Comparison of ENCODE assay signal across 8 cellular contexts in the genomic region with DNA sequence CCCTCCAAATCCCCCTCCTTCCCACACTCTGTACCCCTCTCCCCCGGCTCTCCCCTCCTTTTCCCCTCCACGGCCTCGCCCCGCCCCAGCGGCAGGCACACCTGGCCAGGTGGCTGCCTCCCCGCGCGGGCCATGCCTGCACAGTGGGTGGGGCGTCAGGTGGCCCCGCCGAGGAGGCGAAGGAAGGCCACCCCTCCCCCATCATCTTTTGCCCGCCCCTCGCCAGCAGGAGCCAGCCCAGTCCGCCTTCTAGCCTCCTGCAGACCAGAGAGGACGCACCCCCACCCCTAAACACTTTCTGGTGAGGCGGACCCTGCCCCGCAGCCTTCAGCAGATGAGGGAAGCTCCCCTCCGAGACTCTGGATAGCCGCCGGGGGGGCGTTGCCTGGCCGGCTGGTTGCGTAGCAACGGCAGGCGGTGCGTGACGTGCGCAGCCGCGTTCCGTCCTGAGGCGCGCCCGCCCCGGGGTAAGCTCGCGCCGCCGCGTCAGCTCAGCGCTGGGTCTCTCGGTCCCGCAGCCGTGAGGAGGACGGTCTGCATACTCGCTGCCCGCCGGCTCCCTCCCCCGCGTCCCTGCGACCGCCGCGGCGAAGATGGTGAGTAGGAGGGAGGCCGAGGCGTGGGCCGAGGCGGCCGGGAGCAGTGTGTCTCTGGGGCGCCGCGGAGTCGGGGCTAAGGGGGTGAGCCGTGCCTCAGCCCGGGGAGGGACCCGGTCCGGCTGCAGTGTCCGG. TPM values are rescaled to one million over a fixed set of nuclear protein-coding genes. Genes with fewer than 3 reads are reported as not detected.
DNase-seq lines count a peak whose midpoint lies in the region; ATAC-seq and TF ChIP-seq lines count a peak whose summit lies in the region.

Gene DSTN (plus strand): TSS at position 460 of the 731 bp plus-strand sequence. CDS start 134 bp downstream, at position 594.

- H3K9me3 ChIP-seq in ovary: no peaks in the 10 kb centered on the region
- H3K9me3 ChIP-seq in thyroid gland: no peaks in the 10 kb centered on the region

- TF ChIP-seq POLR2A in ovary (IDR thresholded peaks at IDR 0.05) (peak; percentile 97), thyroid gland (IDR thresholded peaks at IDR 0.05) (peak; percentile 99 to 100)

- 0 to 1% (median 1%) methylated on average over 29 to 70 of the region's 70 CpGs for WGBS in ovary, 3 donors
- no CpG with 5 or more reads among the region's 70 CpGs for WGBS in thyroid gland, 2 donors

- H3K4me1 ChIP-seq in ovary (ENCODE audit: insufficient read depth) (peaks cover 5% of the 10 kb centered on the region), thyroid gland (peaks cover 23 to 39% of the 10 kb centered on the region in 2 donors)

- TF ChIP-seq EP300 in ovary (IDR thresholded peaks at IDR 0.05): peak; percentile 36

- DNase-seq in GM12865 (ENCODE audit: low read depth) (peak; percentile 89), NCI-H1105 (lab: John Stamatoyannopoulos, UW) (peak; percentile 95), SW 1271 (lab: John Stamatoyannopoulos, UW) (peak; percentile 79 to 88), Right ventricle myocardium inferior (ENCODE audit: missing footprints) (peak; percentile 96), ovary (peak; percentile 95 to 98 (median 96)), thyroid gland (peak; percentile 94 to 95)
- DNase-seq in activated naive CD8-positive, alpha-beta T cell treated with anti-CD3 and anti-CD28 coated beads, Interleukin-2, amount 50 U/mL, for 16 hours (ENCODE audit: low read depth, low spot score): peak; percentile 78

- intact Hi-C loops in Right ventricle myocardium inferior (cut with DNase I) (loop anchor here (5.0 kb wide), 1 partner anchor 38 kb away; no protein-coding TSS in a partner anchor), ovary (cut with DNase I) (loop anchor here in 2 of 4 donors (5.0 kb wide), 1 partner anchor 43 kb away; no protein-coding TSS in a partner anchor), thyroid gland (cut with DNase I) (no loop called here)

- H3K27me3 ChIP-seq in ovary (no peaks in the 10 kb centered on the region), thyroid gland (no peaks in the 10 kb centered on the region)

- H3K27ac ChIP-seq in ovary (peak within 1 kb of the TSS; percentile 94 to 95), thyroid gland (peak within 1 kb of the TSS; percentile 98 to 100 (median 100))

- TF ChIP-seq CTCF in GM12865 (IDR thresholded peaks at IDR 0.05; ENCODE audit: insufficient read depth, low read depth, low read length, missing control alignments) (no peak), ovary (IDR thresholded peaks at IDR 0.05) (no peak), thyroid gland (IDR thresholded peaks at IDR 0.05) (no peak)

- ATAC-seq in HG02642 (IDR thresholded peaks at IDR 0.05; ENCODE audit: poor library complexity, unreplicated experiment) (peak; percentile 93), Right ventricle myocardium inferior (peak; percentile 93)

- H3K36me3 ChIP-seq in ovary (no peaks in the 10 kb centered on the region), thyroid gland (no peaks in the 10 kb centered on the region)

- H3K4me3 ChIP-seq in GM12865 (ENCODE audit: low read depth, low read length): peak within 1 kb of the TSS; percentile 65
- peak within 1 kb of the TSS; percentile 89 for H3K4me3 ChIP-seq in ovary
- H3K4me3 ChIP-seq in thyroid gland (replicated peaks in 1 of 3): peak within 1 kb of the TSS; percentile 54 to 100 (median 67)

RNA-seq across cellular contexts. Expression of gene DSTN, which starts in this region (rescaled TPM):
- 865 TPM for total RNA-seq in Right ventricle myocardium inferior
- 100 to 1,000 TPM; 162 to 429 (median 299) TPM for total RNA-seq in ovary
- 1,000 to 10,000 TPM in 1 of 2 donors, 100 to 1,000 TPM in 1; 404 to 1,033 TPM for polyA plus RNA-seq in ovary
- total RNA-seq in thyroid gland: 100 to 1,000 TPM; 504 to 681 (median 560) TPM

Comparison
In these comparisons a context has a peak if more than half of its experiments do, and no peak if none do; other contexts are left out.
1. Peak in every context shown above with its lines: DNase-seq, ATAC-seq, H3K4me3 ChIP-seq and H3K27ac ChIP-seq.